In genomic region chr20:32886652-32887051, GRCh38 we compare ENCODE assay signal across 23 cellular contexts.
"Had no signal": no experiment of that assay in that cellular context is flagged by ENCODE, and none has a peak within 500 bp of the region (broad histone marks: within the 10 kb centered on the region; RNA-seq: fewer than 3 reads in every experiment).

No MANE protein-coding gene starts in this region.

- H3K9me3 ChIP-seq: breast epithelium, MG63, Peyer's patch had no signal

- H3K27me3 ChIP-seq: breast epithelium, MG63, Peyer's patch had no signal

- DNase-seq: activated CD4-positive, alpha-beta T cell treated with anti-CD3 and anti-CD28 coated beads for 48 hours; activated CD4-positive, alpha-beta T cell treated with anti-CD3 and anti-CD28 coated beads, Interleukin-2, amount 50 U/mL, for 4 hours; activated CD4-positive, CD25-positive, alpha-beta regulatory T cell treated with anti-CD3 and anti-CD28 coated beads, Interleukin-2, amount 50 U/mL, for 72 hours; activated CD8-positive, alpha-beta memory T cell treated with anti-CD3 and anti-CD28 coated beads, Interleukin-2, amount 10 ng/mL, durations not matched to agents 7 days and 5 days; activated effector memory CD4-positive, alpha-beta T cell treated with Interleukin-2 at 50 U/mL for 16 hours; activated naive CD4-positive, alpha-beta T cell; activated T-cell treated with anti-CD3 and anti-CD28 coated beads, Interleukin-2, amount 50 U/mL, for 24 hours; aorta; caudate nucleus; MG63; MV-4-11; NCI-H1092 treated with DMSO at 0.1 percent for 48 hours; NCI-H1417 treated with DMSO at 0.1 percent for 48 hours; NCI-H1694; NCI-H2029; NCI-H2107; NCI-H2171 treated with DMSO at 0.1 percent for 48 hours; NCI-H226; NCI-H526; NCI-H774; Peyer's patch; SHP77 had no signal

- H3K4me1 ChIP-seq: breast epithelium, Peyer's patch had no signal

- H3K4me3 ChIP-seq: breast epithelium, MG63, Peyer's patch had no signal

- H3K36me3 ChIP-seq: breast epithelium, MG63, Peyer's patch had no signal

- ATAC-seq: activated CD8-positive, alpha-beta memory T cell treated with anti-CD3 and anti-CD28 coated beads, Interleukin-2, amount 10 ng/mL, durations not matched to agents 7 days and 5 days had no signal
